In genomic region chr3:44914936-44915335, GRCh38 we compare ENCODE assay signal across 11 cellular contexts. TPM values are rescaled to one million over a fixed set of nuclear protein-coding genes. Genes with fewer than 3 reads are reported as not detected.
A peak's percentile ranks its signal among the peaks of the same experiment; 100 is the strongest.
DNase-seq lines count a peak whose midpoint lies in the region; ATAC-seq, FAIRE-seq and TF ChIP-seq lines count a peak whose summit lies in the region.
"Had no signal": no experiment of that assay in that cellular context is flagged by ENCODE, and none has a peak within 500 bp of the region (broad histone marks: within the 10 kb centered on the region; RNA-seq: fewer than 3 reads in every experiment).

No MANE protein-coding gene starts in this region.

- DNase-seq in GM23338 (ENCODE audit: low spot score) (peak; percentile 60), PC-9 (peak in 1 of 2 experiments; percentile 30), fibroblast of pulmonary artery (ENCODE audit: low read depth) (peak; percentile 16), retinal pigment epithelial cell (ENCODE audit: low read depth) (no peak), RCC 7860 (ENCODE audit: low spot score) (no peak), caudate nucleus (lab: John Stamatoyannopoulos, UW) (no peak)
- DNase-seq: dorsolateral prefrontal cortex, NCI-H446 had no signal

- no peaks in the 10 kb centered on the region for H3K27me3 ChIP-seq in GM23338 (ENCODE audit: insufficient read depth)
- H3K27me3 ChIP-seq in PC-9 (ENCODE audit: insufficient read depth, low read depth): no peaks in the 10 kb centered on the region
- H3K27me3 ChIP-seq: dorsolateral prefrontal cortex had no signal

- H3K36me3 Mint-ChIP-seq in GM23338 (ENCODE audit: low read depth): peaks cover 7% of the 10 kb centered on the region; the same call in 2 of the 3 replicates

- H4K20me1 ChIP-seq in GM23338 (replicated peaks; ENCODE audit: insufficient read depth) (no peaks in the 10 kb centered on the region), PC-9 (ENCODE audit: insufficient read depth) (no peaks in the 10 kb centered on the region)

- H3K4me1 ChIP-seq in GM23338 (ENCODE audit: insufficient read depth) (no peaks in the 10 kb centered on the region), PC-9 (replicated peaks; ENCODE audit: insufficient read depth) (no peaks in the 10 kb centered on the region)

- CTCF ChIA-PET in PC-9 (lab: Charles Lee): interaction anchor here (0.6 to 1.1 kb wide), 2 partner anchors 69 to 99 kb away, joined by 3 read pairs; no protein-coding TSS in a partner anchor

- no peaks in the 10 kb centered on the region for H3K27me3 Mint-ChIP-seq in GM23338 (ENCODE audit: insufficient read depth, low read depth, poor library complexity)

- H3K79me2 ChIP-seq in GM23338 (replicated peaks; ENCODE audit: insufficient read depth) (no peaks in the 10 kb centered on the region), PC-9 (ENCODE audit: low read depth) (no peaks in the 10 kb centered on the region)

- POLR2A ChIA-PET in PC-9 (lab: Charles Lee; ENCODE audit: unreplicated experiment): no interaction called here

- intact Hi-C loops in PC-9 (cut with micrococcal nuclease; ENCODE audit: unreplicated experiment): loop anchor here (1.0 to 5.0 kb wide), 6 partner anchors 53 to 592 kb away; partner anchors contain the start of genes EXOSC7, TMEM42 and ZDHHC3

- H3K27ac Mint-ChIP-seq in GM23338: no peak overlapping the region

- no peak overlapping the region for H3K4me3 Mint-ChIP-seq in GM23338

- H3K36me3 ChIP-seq in GM23338 (ENCODE audit: insufficient read depth) (no peaks in the 10 kb centered on the region), PC-9 (ENCODE audit: low read depth) (no peaks in the 10 kb centered on the region)

- no peak for FAIRE-seq in RCC 7860 (lab: Jason Lieb, UNC)
- FAIRE-seq: GM18507 had no signal

- TF ChIP-seq CTCF in GM23338 (conservative IDR thresholded peaks at IDR 0.05; ENCODE audit: low read depth in 2 of 2) (peak; percentile 42 to 64), PC-9 (conservative IDR thresholded peaks at IDR 0.05) (peak; percentile 48), fibroblast of pulmonary artery (IDR thresholded peaks at IDR 0.05; ENCODE audit: low read length, missing control alignments) (peak; percentile 38), retinal pigment epithelial cell (conservative IDR thresholded peaks at IDR 0.05; ENCODE audit: low read depth, low read length) (peak; percentile 51)

- peaks cover 1% of the 10 kb centered on the region; the same call in 1 of the 2 replicates for H3K9me2 ChIP-seq in GM23338 (ENCODE audit: insufficient read depth)
- H3K9me2 ChIP-seq in PC-9 (ENCODE audit: insufficient read depth): no peaks in the 10 kb centered on the region

- no peak overlapping the region for H3K27ac ChIP-seq in GM23338 (ENCODE audit: low read depth)
- H3K27ac ChIP-seq in PC-9: no peak overlapping the region
- no peak overlapping the region for H3K27ac ChIP-seq in caudate nucleus (ENCODE audit: low read depth, low read length)
- H3K27ac ChIP-seq: dorsolateral prefrontal cortex had no signal

- BruUV-seq in PC-9 (replicated peaks; lab: Mats Ljungman, UMichigan): no TSS peak

- H3K9me3 ChIP-seq in PC-9 (ENCODE audit: insufficient read depth, low read depth): no peaks in the 10 kb centered on the region

- ATAC-seq in GM23338 (peak; percentile 89), HG03571 (IDR thresholded peaks at IDR 0.05; ENCODE audit: unreplicated experiment) (no peak)

- no peaks in the 10 kb centered on the region; the same call in 2 of the 3 replicates for H3K4me1 Mint-ChIP-seq in GM23338

- H3F3A ChIP-seq in GM23338 (replicated peaks; ENCODE audit: low read depth) (no peaks in the 10 kb centered on the region), PC-9 (ENCODE audit: insufficient read depth, low read depth) (0 out of 2 replicates have a peak, but pooled peaks cover 6% of the 10 kb centered on the region)

- no peaks in the 10 kb centered on the region; the same call in 1 of the 3 replicates for H3K9me3 Mint-ChIP-seq in GM23338

- H3K4me3 ChIP-seq in GM23338 (no peak overlapping the region), PC-9 (no peak overlapping the region), fibroblast of pulmonary artery (replicated peaks; ENCODE audit: low read depth, low read length) (no peak overlapping the region), retinal pigment epithelial cell (ENCODE audit: low read length) (no peak overlapping the region)
- H3K4me3 ChIP-seq: dorsolateral prefrontal cortex had no signal

- H2AFZ ChIP-seq in GM23338: no peak overlapping the region
- H2AFZ ChIP-seq in PC-9: no peak overlapping the region

- H3K4me2 ChIP-seq in GM23338: no peak overlapping the region
- no peak overlapping the region for H3K4me2 ChIP-seq in PC-9

TF ChIP-seq in GM23338, 12 proteins besides CTCF, POLR2A, EP300 and RAD21:
- TF ChIP-seq ETS1 (IDR thresholded peaks at IDR 0.05): no peak
- no peak for TF ChIP-seq STAT1 (IDR thresholded peaks at IDR 0.05; ENCODE audit: unreplicated experiment)
- no peak for TF ChIP-seq NANOG (IDR thresholded peaks at IDR 0.05; ENCODE audit: borderline replicate concordance)
- no peak for TF ChIP-seq ZNF331 (CRISPR knock-in tag; IDR thresholded peaks at IDR 0.05; ENCODE audit: low read depth)
- TF ChIP-seq CREB1 (CRISPR knock-in tag; IDR thresholded peaks at IDR 0.05; ENCODE audit: low read depth): no peak

RNA-seq across cellular contexts. Expression of gene TGM4, which starts 40.5 kb away (rescaled TPM):
- total RNA-seq in GM23338 (2014; rRNA removed; shearing (Covaris generic)): not detected in 2 replicates
- polyA plus RNA-seq in GM23338 (2016; fragmentation: Nextera tagmentation; extraction: Ambion mirVana): not detected in 2 replicates
- 0.61 and 0.63 TPM in 2 replicates for total RNA-seq in PC-9 (2021)
- total RNA-seq: activated CD8-positive, alpha-beta memory T cell treated with anti-CD3 and anti-CD28 coated beads for 36 hours had no signal

RNA-seq across cellular contexts. Expression of gene TMEM42, which starts 53.2 kb away (rescaled TPM):
- total RNA-seq in GM23338 (2014; rRNA removed; shearing (Covaris generic)): 7.4 and 9.0 TPM in 2 replicates
- 13.3 and 14.3 TPM in 2 replicates for polyA plus RNA-seq in GM23338 (2016; fragmentation: Nextera tagmentation; extraction: Ambion mirVana)
- 18.2 and 22.4 TPM in 2 replicates for total RNA-seq in PC-9 (2021)

Comparison
In these comparisons a context has a peak if more than half of its experiments do, and no peak if none do; other contexts are left out.
1. DNase-seq: peak in GM23338 (single experiment) and fibroblast of pulmonary artery (single experiment); none in retinal pigment epithelial cell (single experiment), RCC 7860 (single experiment) and caudate nucleus (0 of 61).
2. Peak in every context shown above with its lines, with median percentiles within 50 percentile points of each other: CTCF ChIP-seq.